Comparison of ENCODE assay signal across 1 cellular context in the genomic region with DNA sequence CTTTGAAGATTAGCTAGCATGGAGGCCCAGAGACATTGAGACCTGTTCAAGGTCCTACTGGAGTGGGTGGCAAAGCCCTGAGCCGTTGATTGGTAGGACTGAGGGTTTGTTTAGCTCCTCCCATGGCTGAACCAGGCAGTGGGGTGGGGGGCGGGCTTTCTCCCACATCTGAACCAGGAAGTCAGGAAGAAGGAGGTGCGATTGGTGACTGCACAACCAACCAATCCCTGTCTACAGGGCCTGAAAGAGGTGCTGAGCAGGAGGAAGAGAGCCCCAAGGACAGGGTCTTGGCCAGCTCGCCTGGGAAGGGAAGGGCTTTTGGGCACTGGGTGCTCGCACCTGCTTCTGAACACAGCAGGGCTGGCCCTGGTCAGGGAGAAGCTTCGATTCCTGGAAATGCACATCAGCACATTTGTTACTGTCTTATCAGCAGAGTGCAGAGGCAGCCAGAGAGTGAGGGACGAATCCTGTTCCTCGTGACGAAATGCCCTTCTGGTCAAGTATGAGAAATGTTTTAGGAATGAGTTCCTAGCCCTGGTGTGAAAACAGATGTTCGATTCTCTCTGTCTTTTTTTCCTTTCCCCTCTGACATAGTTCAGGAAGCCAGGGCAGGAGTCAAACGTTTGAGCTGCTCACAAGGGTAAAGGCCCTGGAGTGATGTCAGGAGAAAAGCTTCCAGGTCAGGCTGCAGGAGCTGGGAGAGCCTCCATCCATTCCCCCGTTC.
TF ChIP-seq lines count a peak whose summit lies in the region.

No MANE protein-coding gene starts in this region.

TF ChIP-seq in K562, 482 proteins besides CTCF, POLR2A, EP300 and RAD21 (continued from another document and continues in another):
- TF ChIP-seq, protein P1, sequence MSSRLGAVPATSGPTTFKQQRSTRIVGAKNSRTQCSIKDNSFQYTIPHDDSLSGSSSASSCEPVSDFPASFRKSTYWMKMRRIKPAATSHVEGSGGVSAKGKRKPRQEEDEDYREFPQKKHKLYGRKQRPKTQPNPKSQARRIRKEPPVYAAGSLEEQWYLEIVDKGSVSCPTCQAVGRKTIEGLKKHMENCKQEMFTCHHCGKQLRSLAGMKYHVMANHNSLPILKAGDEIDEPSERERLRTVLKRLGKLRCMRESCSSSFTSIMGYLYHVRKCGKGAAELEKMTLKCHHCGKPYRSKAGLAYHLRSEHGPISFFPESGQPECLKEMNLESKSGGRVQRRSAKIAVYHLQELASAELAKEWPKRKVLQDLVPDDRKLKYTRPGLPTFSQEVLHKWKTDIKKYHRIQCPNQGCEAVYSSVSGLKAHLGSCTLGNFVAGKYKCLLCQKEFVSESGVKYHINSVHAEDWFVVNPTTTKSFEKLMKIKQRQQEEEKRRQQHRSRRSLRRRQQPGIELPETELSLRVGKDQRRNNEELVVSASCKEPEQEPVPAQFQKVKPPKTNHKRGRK (tag; IDR thresholded peaks at IDR 0.05), result no peak
- TF ChIP-seq, protein P2, sequence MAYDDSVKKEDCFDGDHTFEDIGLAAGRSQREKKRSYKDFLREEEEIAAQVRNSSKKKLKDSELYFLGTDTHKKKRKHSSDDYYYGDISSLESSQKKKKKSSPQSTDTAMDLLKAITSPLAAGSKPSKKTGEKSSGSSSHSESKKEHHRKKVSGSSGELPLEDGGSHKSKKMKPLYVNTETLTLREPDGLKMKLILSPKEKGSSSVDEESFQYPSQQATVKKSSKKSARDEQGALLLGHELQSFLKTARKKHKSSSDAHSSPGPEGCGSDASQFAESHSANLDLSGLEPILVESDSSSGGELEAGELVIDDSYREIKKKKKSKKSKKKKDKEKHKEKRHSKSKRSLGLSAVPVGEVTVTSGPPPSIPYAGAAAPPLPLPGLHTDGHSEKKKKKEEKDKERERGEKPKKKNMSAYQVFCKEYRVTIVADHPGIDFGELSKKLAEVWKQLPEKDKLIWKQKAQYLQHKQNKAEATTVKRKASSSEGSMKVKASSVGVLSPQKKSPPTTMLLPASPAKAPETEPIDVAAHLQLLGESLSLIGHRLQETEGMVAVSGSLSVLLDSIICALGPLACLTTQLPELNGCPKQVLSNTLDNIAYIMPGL (CRISPR knock-in tag; IDR thresholded peaks at IDR 0.05), result no peak
- TF ChIP-seq JUND (IDR thresholded peaks at IDR 0.05; ENCODE audit: borderline replicate concordance, low read depth, low read length), result peak; percentile 81
- TF ChIP-seq JUND (tag; IDR thresholded peaks at IDR 0.05; ENCODE audit: borderline replicate concordance, low read depth, low read length), result peak; percentile 88; the same call in 2 of the 3 replicates
- TF ChIP-seq ZNF766 (CRISPR knock-in tag; conservative IDR thresholded peaks at IDR 0.05), result peak; percentile 82; the same call in 1 of the 2 replicates
- TF ChIP-seq, protein P3, sequence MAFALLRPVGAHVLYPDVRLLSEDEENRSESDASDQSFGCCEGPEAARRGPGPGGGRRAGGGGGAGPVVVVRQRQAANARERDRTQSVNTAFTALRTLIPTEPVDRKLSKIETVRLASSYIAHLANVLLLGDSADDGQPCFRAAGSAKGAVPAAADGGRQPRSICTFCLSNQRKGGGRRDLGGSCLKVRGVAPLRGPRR (CRISPR knock-in tag; IDR thresholded peaks at IDR 0.05), result no peak
- no peak for TF ChIP-seq PURB (CRISPR knock-in tag; IDR thresholded peaks at IDR 0.05; ENCODE audit: low read depth)
- TF ChIP-seq ZNF347 (CRISPR knock-in tag; IDR thresholded peaks at IDR 0.05; ENCODE audit: low read depth), result no peak
- no peak for TF ChIP-seq NR3C1 (CRISPR knock-in tag; IDR thresholded peaks at IDR 0.05)
- TF ChIP-seq TGIF2 (CRISPR knock-in tag; IDR thresholded peaks at IDR 0.05), result no peak
- TF ChIP-seq TAL1 (IDR thresholded peaks at IDR 0.05), result peak; percentile 94
- peak; percentile 70 for TF ChIP-seq NFYB (IDR thresholded peaks at IDR 0.05; ENCODE audit: extremely low read depth, insufficient read length)
- no peak for TF ChIP-seq WHSC1 (IDR thresholded peaks at IDR 0.05; ENCODE audit: low read length)
- TF ChIP-seq DACH1 (IDR thresholded peaks at IDR 0.05; ENCODE audit: partially characterized antibody), result peak; percentile 49
- TF ChIP-seq ATF1 (CRISPR knock-in tag; IDR thresholded peaks at IDR 0.05), result no peak
- peak; percentile 89 for TF ChIP-seq ATF1 (tag; IDR thresholded peaks at IDR 0.05)
- no peak for TF ChIP-seq NELFE (IDR thresholded peaks at IDR 0.05; ENCODE audit: insufficient read depth, insufficient read length)
- peak; percentile 85 for TF ChIP-seq LCOR (CRISPR knock-in tag; IDR thresholded peaks at IDR 0.05)
- TF ChIP-seq ZNF589 (CRISPR knock-in tag; IDR thresholded peaks at IDR 0.05; ENCODE audit: low read depth), result peak; percentile 95
- TF ChIP-seq CAMTA2 (CRISPR knock-in tag; conservative IDR thresholded peaks at IDR 0.05), result no peak
- TF ChIP-seq, protein P4, sequence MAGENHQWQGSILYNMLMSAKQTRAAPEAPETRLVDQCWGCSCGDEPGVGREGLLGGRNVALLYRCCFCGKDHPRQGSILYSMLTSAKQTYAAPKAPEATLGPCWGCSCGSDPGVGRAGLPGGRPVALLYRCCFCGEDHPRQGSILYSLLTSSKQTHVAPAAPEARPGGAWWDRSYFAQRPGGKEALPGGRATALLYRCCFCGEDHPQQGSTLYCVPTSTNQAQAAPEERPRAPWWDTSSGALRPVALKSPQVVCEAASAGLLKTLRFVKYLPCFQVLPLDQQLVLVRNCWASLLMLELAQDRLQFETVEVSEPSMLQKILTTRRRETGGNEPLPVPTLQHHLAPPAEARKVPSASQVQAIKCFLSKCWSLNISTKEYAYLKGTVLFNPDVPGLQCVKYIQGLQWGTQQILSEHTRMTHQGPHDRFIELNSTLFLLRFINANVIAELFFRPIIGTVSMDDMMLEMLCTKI (IDR thresholded peaks at IDR 0.05; ENCODE audit: partially characterized antibody), result no peak
- no peak for TF ChIP-seq POLR3A (IDR thresholded peaks at IDR 0.05; ENCODE audit: borderline replicate concordance, extremely low read depth, insufficient read depth, insufficient read length)
- TF ChIP-seq POLR2AphosphoS5 (IDR thresholded peaks at IDR 0.05; ENCODE audit: control insufficient read depth, insufficient read depth, low read depth, low read length), result peak; percentile 92
- no peak for TF ChIP-seq XRCC3 (IDR thresholded peaks at IDR 0.05)
- no peak for TF ChIP-seq RHOXF2B (CRISPR knock-in tag; conservative IDR thresholded peaks at IDR 0.05)
- TF ChIP-seq ZNF175 (CRISPR knock-in tag; IDR thresholded peaks at IDR 0.05; ENCODE audit: low read depth), result peak; percentile 95
- no peak for TF ChIP-seq TFAM (CRISPR knock-in tag; conservative IDR thresholded peaks at IDR 0.05)
- TF ChIP-seq, protein P5, sequence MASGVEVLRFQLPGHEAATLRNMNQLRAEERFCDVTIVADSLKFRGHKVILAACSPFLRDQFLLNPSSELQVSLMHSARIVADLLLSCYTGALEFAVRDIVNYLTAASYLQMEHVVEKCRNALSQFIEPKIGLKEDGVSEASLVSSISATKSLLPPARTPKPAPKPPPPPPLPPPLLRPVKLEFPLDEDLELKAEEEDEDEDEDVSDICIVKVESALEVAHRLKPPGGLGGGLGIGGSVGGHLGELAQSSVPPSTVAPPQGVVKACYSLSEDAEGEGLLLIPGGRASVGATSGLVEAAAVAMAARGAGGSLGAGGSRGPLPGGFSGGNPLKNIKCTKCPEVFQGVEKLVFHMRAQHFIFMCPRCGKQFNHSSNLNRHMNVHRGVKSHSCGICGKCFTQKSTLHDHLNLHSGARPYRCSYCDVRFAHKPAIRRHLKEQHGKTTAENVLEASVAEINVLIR (CRISPR knock-in tag; IDR thresholded peaks at IDR 0.05), result no peak; the same call in 1 of the 2 replicates
- TF ChIP-seq, protein P6, sequence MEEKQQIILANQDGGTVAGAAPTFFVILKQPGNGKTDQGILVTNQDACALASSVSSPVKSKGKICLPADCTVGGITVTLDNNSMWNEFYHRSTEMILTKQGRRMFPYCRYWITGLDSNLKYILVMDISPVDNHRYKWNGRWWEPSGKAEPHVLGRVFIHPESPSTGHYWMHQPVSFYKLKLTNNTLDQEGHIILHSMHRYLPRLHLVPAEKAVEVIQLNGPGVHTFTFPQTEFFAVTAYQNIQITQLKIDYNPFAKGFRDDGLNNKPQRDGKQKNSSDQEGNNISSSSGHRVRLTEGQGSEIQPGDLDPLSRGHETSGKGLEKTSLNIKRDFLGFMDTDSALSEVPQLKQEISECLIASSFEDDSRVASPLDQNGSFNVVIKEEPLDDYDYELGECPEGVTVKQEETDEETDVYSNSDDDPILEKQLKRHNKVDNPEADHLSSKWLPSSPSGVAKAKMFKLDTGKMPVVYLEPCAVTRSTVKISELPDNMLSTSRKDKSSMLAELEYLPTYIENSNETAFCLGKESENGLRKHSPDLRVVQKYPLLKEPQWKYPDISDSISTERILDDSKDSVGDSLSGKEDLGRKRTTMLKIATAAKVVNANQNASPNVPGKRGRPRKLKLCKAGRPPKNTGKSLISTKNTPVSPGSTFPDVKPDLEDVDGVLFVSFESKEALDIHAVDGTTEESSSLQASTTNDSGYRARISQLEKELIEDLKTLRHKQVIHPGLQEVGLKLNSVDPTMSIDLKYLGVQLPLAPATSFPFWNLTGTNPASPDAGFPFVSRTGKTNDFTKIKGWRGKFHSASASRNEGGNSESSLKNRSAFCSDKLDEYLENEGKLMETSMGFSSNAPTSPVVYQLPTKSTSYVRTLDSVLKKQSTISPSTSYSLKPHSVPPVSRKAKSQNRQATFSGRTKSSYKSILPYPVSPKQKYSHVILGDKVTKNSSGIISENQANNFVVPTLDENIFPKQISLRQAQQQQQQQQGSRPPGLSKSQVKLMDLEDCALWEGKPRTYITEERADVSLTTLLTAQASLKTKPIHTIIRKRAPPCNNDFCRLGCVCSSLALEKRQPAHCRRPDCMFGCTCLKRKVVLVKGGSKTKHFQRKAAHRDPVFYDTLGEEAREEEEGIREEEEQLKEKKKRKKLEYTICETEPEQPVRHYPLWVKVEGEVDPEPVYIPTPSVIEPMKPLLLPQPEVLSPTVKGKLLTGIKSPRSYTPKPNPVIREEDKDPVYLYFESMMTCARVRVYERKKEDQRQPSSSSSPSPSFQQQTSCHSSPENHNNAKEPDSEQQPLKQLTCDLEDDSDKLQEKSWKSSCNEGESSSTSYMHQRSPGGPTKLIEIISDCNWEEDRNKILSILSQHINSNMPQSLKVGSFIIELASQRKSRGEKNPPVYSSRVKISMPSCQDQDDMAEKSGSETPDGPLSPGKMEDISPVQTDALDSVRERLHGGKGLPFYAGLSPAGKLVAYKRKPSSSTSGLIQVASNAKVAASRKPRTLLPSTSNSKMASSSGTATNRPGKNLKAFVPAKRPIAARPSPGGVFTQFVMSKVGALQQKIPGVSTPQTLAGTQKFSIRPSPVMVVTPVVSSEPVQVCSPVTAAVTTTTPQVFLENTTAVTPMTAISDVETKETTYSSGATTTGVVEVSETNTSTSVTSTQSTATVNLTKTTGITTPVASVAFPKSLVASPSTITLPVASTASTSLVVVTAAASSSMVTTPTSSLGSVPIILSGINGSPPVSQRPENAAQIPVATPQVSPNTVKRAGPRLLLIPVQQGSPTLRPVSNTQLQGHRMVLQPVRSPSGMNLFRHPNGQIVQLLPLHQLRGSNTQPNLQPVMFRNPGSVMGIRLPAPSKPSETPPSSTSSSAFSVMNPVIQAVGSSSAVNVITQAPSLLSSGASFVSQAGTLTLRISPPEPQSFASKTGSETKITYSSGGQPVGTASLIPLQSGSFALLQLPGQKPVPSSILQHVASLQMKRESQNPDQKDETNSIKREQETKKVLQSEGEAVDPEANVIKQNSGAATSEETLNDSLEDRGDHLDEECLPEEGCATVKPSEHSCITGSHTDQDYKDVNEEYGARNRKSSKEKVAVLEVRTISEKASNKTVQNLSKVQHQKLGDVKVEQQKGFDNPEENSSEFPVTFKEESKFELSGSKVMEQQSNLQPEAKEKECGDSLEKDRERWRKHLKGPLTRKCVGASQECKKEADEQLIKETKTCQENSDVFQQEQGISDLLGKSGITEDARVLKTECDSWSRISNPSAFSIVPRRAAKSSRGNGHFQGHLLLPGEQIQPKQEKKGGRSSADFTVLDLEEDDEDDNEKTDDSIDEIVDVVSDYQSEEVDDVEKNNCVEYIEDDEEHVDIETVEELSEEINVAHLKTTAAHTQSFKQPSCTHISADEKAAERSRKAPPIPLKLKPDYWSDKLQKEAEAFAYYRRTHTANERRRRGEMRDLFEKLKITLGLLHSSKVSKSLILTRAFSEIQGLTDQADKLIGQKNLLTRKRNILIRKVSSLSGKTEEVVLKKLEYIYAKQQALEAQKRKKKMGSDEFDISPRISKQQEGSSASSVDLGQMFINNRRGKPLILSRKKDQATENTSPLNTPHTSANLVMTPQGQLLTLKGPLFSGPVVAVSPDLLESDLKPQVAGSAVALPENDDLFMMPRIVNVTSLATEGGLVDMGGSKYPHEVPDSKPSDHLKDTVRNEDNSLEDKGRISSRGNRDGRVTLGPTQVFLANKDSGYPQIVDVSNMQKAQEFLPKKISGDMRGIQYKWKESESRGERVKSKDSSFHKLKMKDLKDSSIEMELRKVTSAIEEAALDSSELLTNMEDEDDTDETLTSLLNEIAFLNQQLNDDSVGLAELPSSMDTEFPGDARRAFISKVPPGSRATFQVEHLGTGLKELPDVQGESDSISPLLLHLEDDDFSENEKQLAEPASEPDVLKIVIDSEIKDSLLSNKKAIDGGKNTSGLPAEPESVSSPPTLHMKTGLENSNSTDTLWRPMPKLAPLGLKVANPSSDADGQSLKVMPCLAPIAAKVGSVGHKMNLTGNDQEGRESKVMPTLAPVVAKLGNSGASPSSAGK (IDR thresholded peaks at IDR 0.05), result peak; percentile 86
- no peak for TF ChIP-seq ZNF232 (CRISPR knock-in tag; IDR thresholded peaks at IDR 0.05)
- TF ChIP-seq ZKSCAN3 (CRISPR knock-in tag; IDR thresholded peaks at IDR 0.05), result no peak
